ENCODE assay signal across 17 cellular contexts in the genomic region with DNA sequence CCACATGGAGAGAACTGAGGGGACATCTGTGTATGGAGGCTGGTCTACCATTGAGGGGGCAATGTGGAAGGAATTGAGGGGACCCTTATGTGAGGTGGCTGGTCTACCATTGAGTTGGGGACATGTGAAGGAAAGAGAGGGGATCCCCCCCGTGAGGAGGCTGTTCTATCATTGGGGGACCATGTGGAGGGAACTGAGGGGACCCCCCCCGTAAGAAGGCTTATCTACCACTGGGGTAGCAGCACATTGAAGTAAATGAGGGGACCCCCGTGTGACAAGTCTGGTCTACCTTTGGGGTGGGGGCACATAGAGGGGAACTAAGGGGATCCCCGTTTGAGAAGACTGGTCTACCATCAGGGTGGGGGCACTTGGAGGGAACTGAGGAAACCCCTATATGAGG.
DNase-seq lines count a peak whose midpoint lies in the region; ATAC-seq lines count a peak whose summit lies in the region.
"Had no signal": no experiment of that assay in that cellular context is flagged by ENCODE, and none has a peak within 500 bp of the region (broad histone marks: within the 10 kb centered on the region; RNA-seq: fewer than 3 reads in every experiment).

No MANE protein-coding gene starts in this region.

- H3K4me1 Mint-ChIP-seq in activated T-cell treated with anti-CD3 and anti-CD28 coated beads, Interleukin-2, amount 50 U/mL, for 24 hours (ENCODE audit: low read depth) = no peaks in the 10 kb centered on the region
- H3K4me1 Mint-ChIP-seq: IgD-negative memory B cell had no signal

- no peaks in the 10 kb centered on the region for H3K9me3 ChIP-seq in effector memory CD4-positive, alpha-beta T cell (ENCODE audit: control insufficient read depth, low read length)
- H3K9me3 ChIP-seq: HAP-1 had no signal

- ATAC-seq in GM21529 (IDR thresholded peaks at IDR 0.05; ENCODE audit: unreplicated experiment) = no peak

- DNase-seq in activated CD4-positive, CD25-positive, alpha-beta regulatory T cell treated with anti-CD3 and anti-CD28 coated beads, Interleukin-2, amount 50 U/mL, for 72 hours = peak; percentile 12
- DNase-seq in activated CD4-positive, CD25-positive, alpha-beta regulatory T cell (lab: John Stamatoyannopoulos, UW) = no peak
- DNase-seq in 8988T (peak; percentile 3), islet precursor cell (peak; percentile 15)
- peak; percentile 10 for DNase-seq in stimulated activated CD8-positive, alpha-beta memory T cell treated with anti-CD3 and anti-CD28 coated beads, Interleukin-4, amount 100 ng/mL, for 48 hours
- no peak for DNase-seq in activated T-cell treated with anti-CD3 and anti-CD28 coated beads, Interleukin-2, amount 50 U/mL, for 24 hours
- DNase-seq in effector memory CD4-positive, alpha-beta T cell = no peak
- DNase-seq: NCI-H1417, NCI-H2029, NCI-H510A, NCI-H82, Right ventricle myocardium superior had no signal

- no peak overlapping the region for H3K27ac Mint-ChIP-seq in activated T-cell treated with anti-CD3 and anti-CD28 coated beads, Interleukin-2, amount 50 U/mL, for 24 hours

- no peaks in the 10 kb centered on the region for H3K36me3 ChIP-seq in effector memory CD4-positive, alpha-beta T cell (ENCODE audit: control insufficient read depth, insufficient read depth, low read length)
- H3K36me3 ChIP-seq: BLaER1, HAP-1 had no signal

- H3K4me3 ChIP-seq in effector memory CD4-positive, alpha-beta T cell (ENCODE audit: insufficient read depth, low read depth, low read length, poor library complexity, severe bottlenecking) = no peak overlapping the region
- H3K4me3 ChIP-seq: BLaER1, HAP-1 had no signal

- peaks cover 68% of the 10 kb centered on the region for H3K9me3 Mint-ChIP-seq in activated T-cell treated with anti-CD3 and anti-CD28 coated beads, Interleukin-2, amount 50 U/mL, for 24 hours

- H3K27me3 ChIP-seq in effector memory CD4-positive, alpha-beta T cell (replicated peaks; ENCODE audit: control insufficient read depth, insufficient read depth, low read length, poor library complexity, severe bottlenecking) = no peaks in the 10 kb centered on the region
- H3K27me3 ChIP-seq: BLaER1 had no signal

- H3K4me1 ChIP-seq in effector memory CD4-positive, alpha-beta T cell (ENCODE audit: control insufficient read depth, insufficient read depth, low read length, poor library complexity, severe bottlenecking) = no peaks in the 10 kb centered on the region
- H3K4me1 ChIP-seq: BLaER1, HAP-1 had no signal

- no peaks in the 10 kb centered on the region for H3K36me3 Mint-ChIP-seq in activated T-cell treated with anti-CD3 and anti-CD28 coated beads, Interleukin-2, amount 50 U/mL, for 24 hours (ENCODE audit: low read depth)
- H3K36me3 Mint-ChIP-seq: IgD-negative memory B cell had no signal

- H3K4me3 Mint-ChIP-seq in activated T-cell treated with anti-CD3 and anti-CD28 coated beads, Interleukin-2, amount 50 U/mL, for 24 hours = no peak overlapping the region
- H3K4me3 Mint-ChIP-seq: IgD-negative memory B cell had no signal

- H3K27ac ChIP-seq in effector memory CD4-positive, alpha-beta T cell (ENCODE audit: insufficient read depth, low read length, poor library complexity, severe bottlenecking) = no peak overlapping the region
- H3K27ac ChIP-seq: 22Rv1, BLaER1 had no signal

- peaks cover 76% of the 10 kb centered on the region for H3K27me3 Mint-ChIP-seq in activated T-cell treated with anti-CD3 and anti-CD28 coated beads, Interleukin-2, amount 50 U/mL, for 24 hours

Comparison
In these comparisons a context has a peak if more than half of its experiments do, and no peak if none do; other contexts are left out.
1. DNase-seq: peak in activated CD4-positive, CD25-positive, alpha-beta regulatory T cell treated with anti-CD3 and anti-CD28 coated beads, Interleukin-2, amount 50 U/mL, for 72 hours (single experiment), 8988T (single experiment), islet precursor cell (single experiment) and stimulated activated CD8-positive, alpha-beta memory T cell treated with anti-CD3 and anti-CD28 coated beads, Interleukin-4, amount 100 ng/mL, for 48 hours (single experiment); none in activated CD4-positive, CD25-positive, alpha-beta regulatory T cell (0 of 4), activated T-cell treated with anti-CD3 and anti-CD28 coated beads, Interleukin-2, amount 50 U/mL, for 24 hours (single experiment) and effector memory CD4-positive, alpha-beta T cell (0 of 3).